In genomic region chr10:54065106-54065505, GRCh38 we compare ENCODE assay signal across 17 cellular contexts.
DNase-seq lines count a peak whose midpoint lies in the region; ATAC-seq and TF ChIP-seq lines count a peak whose summit lies in the region.
"Had no signal": no experiment of that assay in that cellular context is flagged by ENCODE, and none has a peak within 500 bp of the region (broad histone marks: within the 10 kb centered on the region; RNA-seq: fewer than 3 reads in every experiment).

No MANE protein-coding gene starts in this region.

- no peak overlapping the region for H3K27ac Mint-ChIP-seq in stimulated activated naive B cell treated with anti-CD40 and anti-IgM and Interleukin-4, amounts not matched to agents 10 μg/mL and 1 μg/mL and 100 μg/mL, for 72 hours
- H3K27ac Mint-ChIP-seq: CD8-positive, alpha-beta memory T cell had no signal

- H3K79me2 ChIP-seq in OCI-LY3 (ENCODE audit: low read length): no peaks in the 10 kb centered on the region

- no peak for TF ChIP-seq POLR2A in transverse colon (IDR thresholded peaks at IDR 0.05)

- H3K36me3 ChIP-seq in OCI-LY3 (replicated peaks; ENCODE audit: low read depth, low read length) (no peaks in the 10 kb centered on the region), transverse colon (no peaks in the 10 kb centered on the region)
- H3K36me3 ChIP-seq: BE2C, HAP-1 had no signal

- H3K27me3 ChIP-seq in OCI-LY3 (ENCODE audit: low read depth, low read length) (no peaks in the 10 kb centered on the region), transverse colon (no peaks in the 10 kb centered on the region)
- H3K27me3 ChIP-seq: BE2C had no signal

- H3K4me1 ChIP-seq in OCI-LY3 (ENCODE audit: low read length) (peaks cover 18% of the 10 kb centered on the region), transverse colon (no peaks in the 10 kb centered on the region)
- H3K4me1 ChIP-seq: A549, BE2C, Caco-2, HAP-1 had no signal

- peak; percentile 31 to 36 for ATAC-seq in stimulated activated naive B cell treated with anti-CD40 and anti-IgM and Interleukin-4, amounts not matched to agents 10 μg/mL and 1 μg/mL and 100 μg/mL, for 72 hours (replicated peaks)
- no peak for ATAC-seq in HG02678 (IDR thresholded peaks at IDR 0.05; ENCODE audit: unreplicated experiment)
- ATAC-seq: A549, HepG2 had no signal

- H3K4me2 ChIP-seq in OCI-LY3 (ENCODE audit: low read length): peak overlapping the region; percentile 21; the same call in 1 of the 2 replicates
- H3K4me2 ChIP-seq: A549 had no signal

- H3K9ac ChIP-seq in OCI-LY3 (ENCODE audit: low read length): no peak overlapping the region

- TF ChIP-seq EP300 in transverse colon (IDR thresholded peaks at IDR 0.05; ENCODE audit: low read depth): no peak

- no peaks in the 10 kb centered on the region for H3K4me1 Mint-ChIP-seq in stimulated activated naive B cell treated with anti-CD40 and anti-IgM and Interleukin-4, amounts not matched to agents 10 μg/mL and 1 μg/mL and 100 μg/mL, for 72 hours
- H3K4me1 Mint-ChIP-seq: CD14-positive monocyte; CD8-positive, alpha-beta memory T cell had no signal

- no peaks in the 10 kb centered on the region for H3K27me3 Mint-ChIP-seq in stimulated activated naive B cell treated with anti-CD40 and anti-IgM and Interleukin-4, amounts not matched to agents 10 μg/mL and 1 μg/mL and 100 μg/mL, for 72 hours

- intact Hi-C loops in transverse colon (cut with DNase I; ENCODE audit: low total_unique reads): no loop called here

- TF ChIP-seq CTCF in OCI-LY3 (IDR thresholded peaks at IDR 0.05; ENCODE audit: low read depth, low read length): no peak
- no peak for TF ChIP-seq CTCF in transverse colon (IDR thresholded peaks at IDR 0.05)

- in situ Hi-C loops in transverse colon (cut with MboI; ENCODE audit: low pct_ligation_motif_present in 1 of 4, low pct_unique_long_range_greater_than_20kb in 1 of 4, low sequenced_read_pairs in 3 of 4): no loop called here

- no peaks in the 10 kb centered on the region for H4K20me1 ChIP-seq in OCI-LY3 (ENCODE audit: insufficient read depth, low read length)

- H3K9me3 Mint-ChIP-seq in stimulated activated naive B cell treated with anti-CD40 and anti-IgM and Interleukin-4, amounts not matched to agents 10 μg/mL and 1 μg/mL and 100 μg/mL, for 72 hours: no peaks in the 10 kb centered on the region

- H3K9me3 ChIP-seq in OCI-LY3 (ENCODE audit: insufficient read depth, low read length) (no peaks in the 10 kb centered on the region), transverse colon (no peaks in the 10 kb centered on the region)
- H3K9me3 ChIP-seq: A549, BE2C, Caco-2, HAP-1 had no signal

- no peak overlapping the region for H2AFZ ChIP-seq in OCI-LY3 (ENCODE audit: low read depth, low read length)

- H3K4me3 ChIP-seq in OCI-LY3 (ENCODE audit: low read length) (no peak overlapping the region), transverse colon (no peak overlapping the region)
- H3K4me3 ChIP-seq: A549, HAP-1 had no signal

- no peak overlapping the region for H3K4me3 Mint-ChIP-seq in stimulated activated naive B cell treated with anti-CD40 and anti-IgM and Interleukin-4, amounts not matched to agents 10 μg/mL and 1 μg/mL and 100 μg/mL, for 72 hours
- H3K4me3 Mint-ChIP-seq: CD14-positive monocyte; CD8-positive, alpha-beta memory T cell had no signal

- H3K36me3 Mint-ChIP-seq in stimulated activated naive B cell treated with anti-CD40 and anti-IgM and Interleukin-4, amounts not matched to agents 10 μg/mL and 1 μg/mL and 100 μg/mL, for 72 hours: no peaks in the 10 kb centered on the region
- H3K36me3 Mint-ChIP-seq: CD14-positive monocyte; CD8-positive, alpha-beta memory T cell had no signal

- peak; percentile 65 for DNase-seq in CD1c-positive myeloid dendritic cell (ENCODE audit: extremely low spot score)
- peak; percentile 43 for DNase-seq in MV-4-11 (lab: John Stamatoyannopoulos, UW)
- DNase-seq in stimulated activated naive B cell treated with anti-CD40 and anti-IgM and Interleukin-4, amounts not matched to agents 10 μg/mL and 1 μg/mL and 100 μg/mL, for 72 hours: no peak
- DNase-seq in transverse colon: no peak
- DNase-seq in activated CD4-positive, alpha-beta T cell treated with anti-CD3 and anti-CD28 coated beads for 1 hour: no peak
- DNase-seq: BE2C; Caco-2; CD8-positive, alpha-beta memory T cell; DMS53; GF-D8; GOT3 had no signal

- H3K27ac ChIP-seq in OCI-LY3 (ENCODE audit: low read length) (no peak overlapping the region), transverse colon (no peak overlapping the region)
- H3K27ac ChIP-seq: A549 had no signal

Comparison
In these comparisons a context has a peak if more than half of its experiments do, and no peak if none do; other contexts are left out.
1. DNase-seq: peak in CD1c-positive myeloid dendritic cell (single experiment) and MV-4-11 (single experiment); none in stimulated activated naive B cell treated with anti-CD40 and anti-IgM and Interleukin-4, amounts not matched to agents 10 μg/mL and 1 μg/mL and 100 μg/mL, for 72 hours (single experiment), transverse colon (single experiment) and activated CD4-positive, alpha-beta T cell treated with anti-CD3 and anti-CD28 coated beads for 1 hour (single experiment).